ENCODE assay signal across 24 cellular contexts in the genomic region with DNA sequence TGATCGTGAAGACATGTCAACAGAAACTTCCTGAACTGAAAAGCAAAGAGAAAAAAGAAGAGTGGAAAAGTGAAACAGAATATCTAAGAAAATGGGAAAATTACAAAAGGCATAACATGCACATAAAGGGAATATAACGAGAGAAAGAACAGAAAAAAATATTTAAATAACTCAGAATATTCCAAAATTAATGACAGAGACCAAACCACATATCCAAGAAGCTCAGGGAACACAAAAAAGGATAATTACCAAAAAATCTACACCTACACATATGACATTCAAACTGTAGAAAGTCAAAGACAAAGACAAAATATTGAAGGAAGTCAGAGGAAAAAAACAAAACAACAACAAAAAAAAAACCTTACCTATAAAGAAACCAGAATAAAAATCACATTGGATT.
"Had no signal": no experiment of that assay in that cellular context is flagged by ENCODE, and none has a peak within 500 bp of the region (broad histone marks: within the 10 kb centered on the region; RNA-seq: fewer than 3 reads in every experiment).

No MANE protein-coding gene starts in this region.

- H3K4me3 Mint-ChIP-seq: dendritic cell treated with granulocyte-macrophage colony-stimulating factor and Interleukin-4, amounts not matched to agents 40 ng/mL and 50 ng/mL, for 4 days; effector memory CD8-positive, alpha-beta T cell; endodermal cell had no signal

- H3K4me1 ChIP-seq: colonic mucosa, esophagus muscularis mucosa, esophagus squamous epithelium, foreskin keratinocyte, gastrocnemius medialis, gastroesophageal sphincter, heart left ventricle, heart right ventricle had no signal

- H3K27me3 ChIP-seq: colonic mucosa, esophagus squamous epithelium, foreskin keratinocyte, gastrocnemius medialis had no signal

- H3K9me3 ChIP-seq: colonic mucosa, esophagus muscularis mucosa, esophagus squamous epithelium, gastrocnemius medialis, gastroesophageal sphincter had no signal

- H3K27ac ChIP-seq: colonic mucosa, coronary artery, dorsolateral prefrontal cortex, epithelial cell of prostate, esophagus muscularis mucosa, esophagus squamous epithelium, foreskin keratinocyte, gastrocnemius medialis, gastroesophageal sphincter, heart left ventricle, heart right ventricle had no signal

- H3K27ac Mint-ChIP-seq: dendritic cell treated with granulocyte-macrophage colony-stimulating factor and Interleukin-4, amounts not matched to agents 40 ng/mL and 50 ng/mL, for 4 days; effector memory CD8-positive, alpha-beta T cell; endodermal cell had no signal

- DNase-seq: colonic mucosa; cortex of kidney; dermis blood vessel endothelial cell; dorsolateral prefrontal cortex; effector CD4-positive, alpha-beta T cell; effector CD8-positive, alpha-beta T cell; effector memory CD4-positive, alpha-beta T cell; effector memory CD8-positive, alpha-beta T cell; endodermal cell; erythroblast; esophagus squamous epithelium; foreskin fibroblast; foreskin keratinocyte; foreskin melanocyte; gastrocnemius medialis; glutamatergic neuron; head of caudate nucleus; heart left ventricle; heart right ventricle had no signal

- H3K36me3 ChIP-seq: colonic mucosa, esophagus muscularis mucosa, esophagus squamous epithelium, gastrocnemius medialis, gastroesophageal sphincter, heart left ventricle, heart right ventricle had no signal

- H3K4me3 ChIP-seq: colonic mucosa, coronary artery, dorsolateral prefrontal cortex, esophagus muscularis mucosa, esophagus squamous epithelium, gastrocnemius medialis, gastroesophageal sphincter, heart left ventricle, heart right ventricle had no signal

- H3K4me1 Mint-ChIP-seq: endodermal cell had no signal

- H3K9me3 Mint-ChIP-seq: effector memory CD8-positive, alpha-beta T cell had no signal
